In genomic region chr14:39138450-39138849, GRCh38 we compare ENCODE assay signal across 24 cellular contexts. TPM values are rescaled to one million over a fixed set of nuclear protein-coding genes. Genes with fewer than 3 reads are reported as not detected.
DNase-seq lines count a peak whose midpoint lies in the region; ATAC-seq and TF ChIP-seq lines count a peak whose summit lies in the region.
"Had no signal": no experiment of that assay in that cellular context is flagged by ENCODE, and none has a peak within 500 bp of the region (broad histone marks: within the 10 kb centered on the region; RNA-seq: fewer than 3 reads in every experiment).

No MANE protein-coding gene starts in this region.

- peaks cover 35% of the 10 kb centered on the region for H3K36me3 Mint-ChIP-seq in activated CD8-positive, alpha-beta T cell treated with anti-CD3 and anti-CD28 coated beads for 36 hours (ENCODE audit: low read depth)
- peaks cover 58% of the 10 kb centered on the region for H3K36me3 Mint-ChIP-seq in activated CD8-positive, alpha-beta T cell treated with anti-CD3 and anti-CD28 coated beads, Interleukin-2, amount 10 ng/mL, durations not matched to agents 7 days and 5 days (ENCODE audit: low read depth)
- peaks cover 41% of the 10 kb centered on the region for H3K36me3 Mint-ChIP-seq in activated naive CD8-positive, alpha-beta T cell treated with anti-CD3 and anti-CD28 coated beads, Interleukin-2, amount 50 U/mL, for 24 hours (ENCODE audit: low read depth)

- no peak overlapping the region for H3K9ac ChIP-seq in adipocyte (ENCODE audit: low read length)
- H3K9ac ChIP-seq: GM23248 had no signal

- peaks cover 9% of the 10 kb centered on the region for H3K9me3 Mint-ChIP-seq in activated CD8-positive, alpha-beta T cell treated with anti-CD3 and anti-CD28 coated beads for 36 hours
- H3K9me3 Mint-ChIP-seq in activated CD8-positive, alpha-beta T cell treated with anti-CD3 and anti-CD28 coated beads, Interleukin-2, amount 10 ng/mL, durations not matched to agents 7 days and 5 days (ENCODE audit: insufficient read depth): no peaks in the 10 kb centered on the region
- H3K9me3 Mint-ChIP-seq in activated naive CD8-positive, alpha-beta T cell treated with anti-CD3 and anti-CD28 coated beads, Interleukin-2, amount 50 U/mL, for 24 hours: peaks cover 10% of the 10 kb centered on the region

- CTCF ChIA-PET in activated CD8-positive, alpha-beta T cell treated with anti-CD3 and anti-CD28 coated beads for 36 hours (lab: Charles Lee): no interaction called here
- CTCF ChIA-PET in activated CD8-positive, alpha-beta T cell treated with anti-CD3 and anti-CD28 coated beads, Interleukin-2, amount 10 ng/mL, durations not matched to agents 7 days and 5 days (lab: Charles Lee): no interaction called here

- intact Hi-C loops in activated CD8-positive, alpha-beta T cell treated with anti-CD3 and anti-CD28 coated beads for 36 hours (cut with micrococcal nuclease): no loop called here

- H3K4me3 ChIP-seq in adipocyte (ENCODE audit: low read length): no peak overlapping the region
- H3K4me3 ChIP-seq: GM12878, GM23248, HAP-1 had no signal

- POLR2A ChIA-PET in activated CD8-positive, alpha-beta T cell treated with anti-CD3 and anti-CD28 coated beads for 36 hours (lab: Charles Lee): no interaction called here
- POLR2A ChIA-PET in activated CD8-positive, alpha-beta T cell treated with anti-CD3 and anti-CD28 coated beads, Interleukin-2, amount 10 ng/mL, durations not matched to agents 7 days and 5 days (lab: Charles Lee): interaction anchor here (0.7 kb wide), 1 partner anchor 296 kb away, joined by 5 read pairs; no protein-coding TSS in a partner anchor

- no peaks in the 10 kb centered on the region for H3K27me3 ChIP-seq in adipocyte (replicated peaks; ENCODE audit: control insufficient read depth, insufficient read depth, low read length)

- no peak for TF ChIP-seq CTCF in activated CD8-positive, alpha-beta T cell treated with anti-CD3 and anti-CD28 coated beads for 36 hours (IDR thresholded peaks at IDR 0.05)

- no peak for ATAC-seq in activated CD8-positive, alpha-beta T cell treated with anti-CD3 and anti-CD28 coated beads for 36 hours
- no peak for ATAC-seq in activated CD8-positive, alpha-beta T cell treated with anti-CD3 and anti-CD28 coated beads, Interleukin-2, amount 10 ng/mL, durations not matched to agents 7 days and 5 days
- no peak for ATAC-seq in activated naive CD8-positive, alpha-beta T cell treated with anti-CD3 and anti-CD28 coated beads, Interleukin-2, amount 50 U/mL, for 24 hours
- ATAC-seq: GM12878, Right ventricle myocardium inferior had no signal

- no peaks in the 10 kb centered on the region for H3K9me3 ChIP-seq in adipocyte (ENCODE audit: control insufficient read depth, low read length)

- H3K36me3 ChIP-seq in adipocyte (ENCODE audit: control insufficient read depth, insufficient read depth, low read length, severe bottlenecking): peaks cover 41% of the 10 kb centered on the region

- no peak for TF ChIP-seq POLR2A in erythroblast (IDR thresholded peaks at IDR 0.05; ENCODE audit: low read length)

- no peak overlapping the region for H3K4me3 Mint-ChIP-seq in activated CD8-positive, alpha-beta T cell treated with anti-CD3 and anti-CD28 coated beads for 36 hours
- H3K4me3 Mint-ChIP-seq in activated CD8-positive, alpha-beta T cell treated with anti-CD3 and anti-CD28 coated beads, Interleukin-2, amount 10 ng/mL, durations not matched to agents 7 days and 5 days: no peak overlapping the region
- no peak overlapping the region for H3K4me3 Mint-ChIP-seq in activated naive CD8-positive, alpha-beta T cell treated with anti-CD3 and anti-CD28 coated beads, Interleukin-2, amount 50 U/mL, for 24 hours
- H3K4me3 Mint-ChIP-seq: B cell, CD14-positive monocyte had no signal

- peak overlapping the region; percentile 50 for H3K27ac Mint-ChIP-seq in activated CD8-positive, alpha-beta T cell treated with anti-CD3 and anti-CD28 coated beads for 36 hours
- no peak overlapping the region for H3K27ac Mint-ChIP-seq in activated CD8-positive, alpha-beta T cell treated with anti-CD3 and anti-CD28 coated beads, Interleukin-2, amount 10 ng/mL, durations not matched to agents 7 days and 5 days
- no peak overlapping the region for H3K27ac Mint-ChIP-seq in activated naive CD8-positive, alpha-beta T cell treated with anti-CD3 and anti-CD28 coated beads, Interleukin-2, amount 50 U/mL, for 24 hours
- H3K27ac Mint-ChIP-seq: B cell had no signal

- peaks cover 3% of the 10 kb centered on the region for H3K4me1 Mint-ChIP-seq in activated CD8-positive, alpha-beta T cell treated with anti-CD3 and anti-CD28 coated beads for 36 hours (ENCODE audit: low read depth)
- H3K4me1 Mint-ChIP-seq in activated CD8-positive, alpha-beta T cell treated with anti-CD3 and anti-CD28 coated beads, Interleukin-2, amount 10 ng/mL, durations not matched to agents 7 days and 5 days (ENCODE audit: low read depth): no peaks in the 10 kb centered on the region
- peaks cover 2% of the 10 kb centered on the region for H3K4me1 Mint-ChIP-seq in activated naive CD8-positive, alpha-beta T cell treated with anti-CD3 and anti-CD28 coated beads, Interleukin-2, amount 50 U/mL, for 24 hours

- no peaks in the 10 kb centered on the region for H3K27me3 Mint-ChIP-seq in activated CD8-positive, alpha-beta T cell treated with anti-CD3 and anti-CD28 coated beads for 36 hours
- no peaks in the 10 kb centered on the region for H3K27me3 Mint-ChIP-seq in activated CD8-positive, alpha-beta T cell treated with anti-CD3 and anti-CD28 coated beads, Interleukin-2, amount 10 ng/mL, durations not matched to agents 7 days and 5 days (ENCODE audit: low read depth)
- no peaks in the 10 kb centered on the region for H3K27me3 Mint-ChIP-seq in activated naive CD8-positive, alpha-beta T cell treated with anti-CD3 and anti-CD28 coated beads, Interleukin-2, amount 50 U/mL, for 24 hours
- H3K27me3 Mint-ChIP-seq: B cell had no signal

- DNase-seq in activated CD8-positive, alpha-beta T cell treated with anti-CD3 and anti-CD28 coated beads for 36 hours: no peak
- DNase-seq in activated CD8-positive, alpha-beta T cell treated with anti-CD3 and anti-CD28 coated beads, Interleukin-2, amount 10 ng/mL, durations not matched to agents 7 days and 5 days: no peak
- peak; percentile 63 for DNase-seq in adipocyte (ENCODE audit: low read depth)
- peak; percentile 7 for DNase-seq in erythroblast (lab: John Stamatoyannopoulos, UW)
- peak; percentile 76 for DNase-seq in iris pigment epithelial cell (ENCODE audit: low read depth)
- DNase-seq in DMS53 (lab: John Stamatoyannopoulos, UW): no peak
- no peak for DNase-seq in cortex of kidney (lab: John Stamatoyannopoulos, UW)
- DNase-seq in activated naive CD8-positive, alpha-beta T cell treated with anti-CD3 and anti-CD28 coated beads, Interleukin-2, amount 50 U/mL, for 24 hours: no peak
- DNase-seq: COR-L47, DND-41, GM23248, KBM-7, MM.1S, NCI-H1048, NCI-H1417 treated with DMSO at 0.1 percent for 48 hours, NCI-H187, NCI-H446, NCI-H526, OCI-M1 had no signal

- peaks cover 9% of the 10 kb centered on the region for H3K4me1 ChIP-seq in adipocyte (ENCODE audit: control insufficient read depth, insufficient read depth, low read length)

RNA-seq across cellular contexts. Expression of gene GEMIN2, which starts 24.3 kb away (rescaled TPM):
- 10 to 100 TPM; 21.6 to 25.3 TPM for total RNA-seq in activated CD8-positive, alpha-beta T cell treated with anti-CD3 and anti-CD28 coated beads for 36 hours
- 10 to 100 TPM; 25.4 to 26.7 TPM for total RNA-seq in activated CD8-positive, alpha-beta T cell treated with anti-CD3 and anti-CD28 coated beads, Interleukin-2, amount 10 ng/mL, durations not matched to agents 7 days and 5 days

RNA-seq across cellular contexts. Expression of gene TRAPPC6B, which starts 31.7 kb away (rescaled TPM):
- 10 to 100 TPM; 15.5 to 19.1 TPM for total RNA-seq in activated CD8-positive, alpha-beta T cell treated with anti-CD3 and anti-CD28 coated beads for 36 hours
- 10 to 100 TPM; 25.8 to 26.1 TPM for total RNA-seq in activated CD8-positive, alpha-beta T cell treated with anti-CD3 and anti-CD28 coated beads, Interleukin-2, amount 10 ng/mL, durations not matched to agents 7 days and 5 days

RNA-seq across cellular contexts. Expression of gene SEC23A, which starts 35.4 kb away (rescaled TPM):
- 10 to 100 TPM; 45.4 to 45.6 TPM for total RNA-seq in activated CD8-positive, alpha-beta T cell treated with anti-CD3 and anti-CD28 coated beads for 36 hours
- total RNA-seq in activated CD8-positive, alpha-beta T cell treated with anti-CD3 and anti-CD28 coated beads, Interleukin-2, amount 10 ng/mL, durations not matched to agents 7 days and 5 days: 10 to 100 TPM; 48.2 to 50.2 TPM

RNA-seq across cellular contexts. Expression of gene PNN, which starts 36.6 kb away (rescaled TPM):
- total RNA-seq in activated CD8-positive, alpha-beta T cell treated with anti-CD3 and anti-CD28 coated beads for 36 hours: 100 to 1,000 TPM; 106 to 107 TPM
- 100 to 1,000 TPM in 1 of 2 experiments, 10 to 100 TPM in 1; 94.1 to 103 TPM for total RNA-seq in activated CD8-positive, alpha-beta T cell treated with anti-CD3 and anti-CD28 coated beads, Interleukin-2, amount 10 ng/mL, durations not matched to agents 7 days and 5 days

Comparison
In these comparisons a context has a peak if more than half of its experiments do, and no peak if none do; other contexts are left out.
1. DNase-seq: peak in adipocyte (single experiment), erythroblast (2 of 2) and iris pigment epithelial cell (single experiment); none in activated CD8-positive, alpha-beta T cell treated with anti-CD3 and anti-CD28 coated beads for 36 hours (single experiment), activated CD8-positive, alpha-beta T cell treated with anti-CD3 and anti-CD28 coated beads, Interleukin-2, amount 10 ng/mL, durations not matched to agents 7 days and 5 days (single experiment), DMS53 (single experiment), cortex of kidney (single experiment) and activated naive CD8-positive, alpha-beta T cell treated with anti-CD3 and anti-CD28 coated beads, Interleukin-2, amount 50 U/mL, for 24 hours (single experiment).